36 cellular contexts compared by ENCODE assay signal in the genomic region with DNA sequence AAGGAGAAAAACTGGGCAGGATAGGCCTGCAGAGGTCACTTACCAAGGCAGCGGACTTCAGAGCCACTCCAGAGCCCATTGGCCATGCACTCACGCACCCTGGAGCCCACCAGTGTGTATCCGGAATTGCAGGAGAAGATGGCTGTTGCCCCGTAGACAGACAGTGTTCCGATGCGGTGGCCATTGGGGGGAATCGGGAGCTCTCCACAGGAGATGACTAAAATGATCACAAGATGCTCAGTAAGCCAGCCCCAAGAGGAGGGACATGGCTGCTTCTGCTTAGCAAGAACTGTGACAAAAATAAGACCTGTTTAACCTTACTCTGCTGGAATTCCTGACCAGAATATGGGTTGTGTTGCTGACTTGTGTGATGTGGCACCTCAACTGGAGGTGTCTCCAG.
"Had no signal": no experiment of that assay in that cellular context is flagged by ENCODE, and none has a peak within 500 bp of the region (broad histone marks: within the 10 kb centered on the region; RNA-seq: fewer than 3 reads in every experiment).

No MANE protein-coding gene starts in this region.

- H3K4me3 ChIP-seq: MG63 had no signal

- H3K27ac ChIP-seq: KMS-11 had no signal

- H3K36me3 ChIP-seq: MG63 had no signal

- DNase-seq: Karpas-422, Kasumi-1, MG63, MM.1S, MV-4-11, NCI-H1048, NCI-H1092, NCI-H1092 treated with DMSO at 0.1 percent for 48 hours, NCI-H1105, NCI-H1105 treated with DMSO at 0.1 percent for 48 hours, NCI-H1417, NCI-H1417 treated with DMSO at 0.1 percent for 48 hours, NCI-H1436, NCI-H1436 treated with DMSO at 0.1 percent for 48 hours, NCI-H146, NCI-H1694, NCI-H1694 treated with DMSO at 0.1 percent for 48 hours, NCI-H187, NCI-H187 treated with DMSO at 0.1 percent for 48 hours, NCI-H1930, NCI-H2029, NCI-H2029 treated with DMSO at 0.1 percent for 48 hours, NCI-H2081, NCI-H2081 treated with DMSO at 0.1 percent for 48 hours, NCI-H2107, NCI-H2171, NCI-H2171 treated with DMSO at 0.1 percent for 48 hours, NCI-H2227 treated with DMSO at 0.1 percent for 48 hours, NCI-H226, NCI-H345, NCI-H446, NCI-H446 treated with DMSO at 0.1 percent for 48 hours, NCI-H510A, NCI-H510A treated with DMSO at 0.1 percent for 48 hours, NCI-H524 had no signal

- H3K4me2 ChIP-seq: KMS-11 had no signal

- H3K9me3 ChIP-seq: MG63 had no signal

- H3K27me3 ChIP-seq: MG63 had no signal

- H3K9ac ChIP-seq: KMS-11 had no signal
